In genomic region chr17:83174859-83175550, GRCh38 we compare ENCODE assay signal across 13 cellular contexts.
DNase-seq lines count a peak whose midpoint lies in the region; ATAC-seq, FAIRE-seq and TF ChIP-seq lines count a peak whose summit lies in the region.
"Had no signal": no experiment of that assay in that cellular context is flagged by ENCODE, and none has a peak within 500 bp of the region (broad histone marks: within the 10 kb centered on the region; RNA-seq: fewer than 3 reads in every experiment).

No MANE protein-coding gene starts in this region.

- H3K4me3 ChIP-seq in AG10803 (ENCODE audit: low read length) = no peak overlapping the region
- H3K4me3 ChIP-seq in Peyer's patch = no peak overlapping the region
- H3K4me3 ChIP-seq in HAP-1 = no peak overlapping the region
- H3K4me3 ChIP-seq: skin epidermis had no signal

- ATAC-seq in left lobe of liver = no peak

- FAIRE-seq in GM12891 (lab: Jason Lieb, UNC) = peak; percentile 87
- FAIRE-seq: D721Med had no signal

- no peak for TF ChIP-seq POLR2A in GM12891 (IDR thresholded peaks at IDR 0.05; ENCODE audit: low read depth, low read length)
- TF ChIP-seq POLR2A in Peyer's patch (IDR thresholded peaks at IDR 0.05) = no peak

- TF ChIP-seq CTCF in AG10803 (conservative IDR thresholded peaks at IDR 0.05; ENCODE audit: low read length) (peak; percentile 32), Peyer's patch (IDR thresholded peaks at IDR 0.05) (no peak)

- in situ Hi-C loops in HAP-1 (cut with MboI; ENCODE audit: low sequenced_read_pairs) = no loop called here

- no peak overlapping the region for H3K27ac ChIP-seq in Peyer's patch

- H3K4me1 ChIP-seq in Peyer's patch = peaks cover 0 to 9% (median 0%) of the 10 kb centered on the region in 4 donors
- no peaks in the 10 kb centered on the region for H3K4me1 ChIP-seq in HAP-1

- peak; percentile 44 for DNase-seq in AG10803 (ENCODE audit: low read depth)
- no peak for DNase-seq in GM12891 (ENCODE audit: insufficient read length, low spot score)
- peak in 2 of 3 donors; percentile 15 to 39 for DNase-seq in Peyer's patch
- DNase-seq in left lobe of liver (ENCODE audit: low spot score) = peak; percentile 43
- DNase-seq in HAP-1 (ENCODE audit: low spot score in 2 of 2) = no peak
- DNase-seq in HT-29 (ENCODE audit: low spot score) = no peak
- DNase-seq in DMS153 (lab: John Stamatoyannopoulos, UW) = no peak
- no peak for DNase-seq in A172 (ENCODE audit: low spot score)
- DNase-seq: KG1, NCI-H2171 treated with DMSO at 0.1 percent for 48 hours, RPMI8226 had no signal

- no peaks in the 10 kb centered on the region for H3K27me3 ChIP-seq in Peyer's patch
- no peaks in the 10 kb centered on the region for H3K27me3 ChIP-seq in HAP-1 (ENCODE audit: low read depth)

- H3K36me3 ChIP-seq in Peyer's patch (no peaks in the 10 kb centered on the region), HAP-1 (replicated peaks) (no peaks in the 10 kb centered on the region)

- H3K9me3 ChIP-seq in Peyer's patch = no peaks in the 10 kb centered on the region
- H3K9me3 ChIP-seq in HAP-1 = no peaks in the 10 kb centered on the region

TF ChIP-seq in GM12891, 5 proteins besides CTCF, POLR2A, EP300 and RAD21:
- TF ChIP-seq PAX5 (IDR thresholded peaks at IDR 0.05; ENCODE audit: insufficient read depth, low read length, severe bottlenecking) = no peak
- TF ChIP-seq POU2F2 (IDR thresholded peaks at IDR 0.05; ENCODE audit: low read depth, low read length) = peak; percentile 82; the same call in 1 of the 2 replicates
TF ChIP-seq in GM12891: peak in this region for 1.

Comparison
In these comparisons a context has a peak if more than half of its experiments do, and no peak if none do; other contexts are left out.
1. DNase-seq: peak in AG10803 (single experiment), Peyer's patch (2 of 3) and left lobe of liver (single experiment); none in GM12891 (single experiment), HAP-1 (0 of 2), HT-29 (single experiment), DMS153 (single experiment) and A172 (single experiment).